27 cellular contexts compared by ENCODE assay signal in the genomic region with DNA sequence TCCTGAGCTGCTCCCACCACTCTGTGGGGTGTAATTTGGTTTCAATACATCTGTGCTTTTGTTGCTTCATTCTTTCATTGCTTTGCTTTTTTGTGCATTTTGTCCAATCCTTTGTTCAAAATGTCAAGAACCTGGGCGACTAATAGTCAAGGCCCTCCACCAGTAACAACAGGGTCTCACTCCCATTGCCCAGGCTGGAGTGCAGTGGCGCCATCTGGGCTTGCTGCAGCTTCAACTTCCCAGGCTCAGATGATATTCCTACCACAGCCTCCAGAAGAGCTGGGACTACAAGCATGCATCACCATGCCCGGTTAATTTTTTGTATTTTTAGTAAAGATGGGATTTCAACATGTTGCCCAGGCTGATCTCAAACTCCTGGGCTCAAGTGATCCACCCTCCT.
"Had no signal": no experiment of that assay in that cellular context is flagged by ENCODE, and none has a peak within 500 bp of the region (broad histone marks: within the 10 kb centered on the region; RNA-seq: fewer than 3 reads in every experiment).

No MANE protein-coding gene starts in this region.

- DNase-seq: activated B cell treated with CpG ODN at 0.5 μM for 24 hours; activated CD4-positive, alpha-beta T cell treated with anti-CD3 and anti-CD28 coated beads, Interleukin-2, amount 50 U/mL, for 1 hour; activated CD8-positive, alpha-beta T cell treated with anti-CD3 and anti-CD28 coated beads for 36 hours; activated naive CD8-positive, alpha-beta T cell treated with anti-CD3 and anti-CD28 coated beads, Interleukin-2, amount 50 U/mL, for 24 hours; activated T-cell treated with anti-CD3 and anti-CD28 coated beads, Interleukin-2, amount 50 U/mL, for 48 hours; amygdala; central memory CD4-positive, alpha-beta T cell; dermis blood vessel endothelial cell; effector CD4-positive, alpha-beta T cell; hippocampal formation; immature natural killer cell; kidney; midbrain; naive thymus-derived CD8-positive, alpha-beta T cell; posterior cingulate gyrus; stimulated activated CD4-positive, alpha-beta T cell treated with anti-CD3 and anti-CD28 coated beads, Interleukin-15, amount 100 ng/mL, for 24 hours; stimulated activated CD4-positive, alpha-beta T cell treated with anti-CD3 and anti-CD28 coated beads, Interleukin-2, amount 100 ng/mL, for 24 hours; stimulated activated naive CD4-positive, alpha-beta T cell; SW 1271; T-helper 9 cell had no signal

- H3K4me3 Mint-ChIP-seq: activated B cell treated with CpG ODN at 0.5 μM for 24 hours; activated CD8-positive, alpha-beta T cell treated with anti-CD3 and anti-CD28 coated beads for 36 hours; activated naive CD4-positive, alpha-beta T cell treated with anti-CD3 and anti-CD28 coated beads, Interleukin-2, amount 50 U/mL, for 24 hours; activated naive CD8-positive, alpha-beta T cell treated with anti-CD3 and anti-CD28 coated beads, Interleukin-2, amount 50 U/mL, for 24 hours; immature natural killer cell; naive thymus-derived CD8-positive, alpha-beta T cell; T-helper 1 cell treated with Interleukin-12 subunit alpha and Interleukin-12 subunit beta and Interleukin-4 antibody, amounts not matched to agents 30 μg/mL and 1 μg/mL, for 36 hours had no signal

- H3K4me1 ChIP-seq: gastroesophageal sphincter had no signal

- H3K27me3 ChIP-seq: gastroesophageal sphincter, testis, transverse colon had no signal

- H3K9me3 ChIP-seq: testis had no signal

- ATAC-seq: activated CD8-positive, alpha-beta T cell treated with anti-CD3 and anti-CD28 coated beads for 36 hours; activated naive CD8-positive, alpha-beta T cell treated with anti-CD3 and anti-CD28 coated beads, Interleukin-2, amount 50 U/mL, for 24 hours; gastroesophageal sphincter; naive thymus-derived CD8-positive, alpha-beta T cell had no signal

- H3K36me3 ChIP-seq: gastroesophageal sphincter had no signal

- H3K4me1 Mint-ChIP-seq: activated B cell treated with CpG ODN at 0.5 μM for 24 hours; activated naive CD4-positive, alpha-beta T cell treated with anti-CD3 and anti-CD28 coated beads, Interleukin-2, amount 50 U/mL, for 24 hours; activated naive CD8-positive, alpha-beta T cell treated with anti-CD3 and anti-CD28 coated beads, Interleukin-2, amount 50 U/mL, for 24 hours; immature natural killer cell had no signal

- H3K4me3 ChIP-seq: gastroesophageal sphincter, testis, transverse colon had no signal

- H3K9me3 Mint-ChIP-seq: activated naive CD4-positive, alpha-beta T cell treated with anti-CD3 and anti-CD28 coated beads, Interleukin-2, amount 50 U/mL, for 24 hours had no signal

- H3K27ac Mint-ChIP-seq: activated B cell treated with CpG ODN at 0.5 μM for 24 hours; activated CD8-positive, alpha-beta T cell treated with anti-CD3 and anti-CD28 coated beads for 36 hours; activated naive CD4-positive, alpha-beta T cell treated with anti-CD3 and anti-CD28 coated beads, Interleukin-2, amount 50 U/mL, for 24 hours; activated naive CD8-positive, alpha-beta T cell treated with anti-CD3 and anti-CD28 coated beads, Interleukin-2, amount 50 U/mL, for 24 hours; activated T-helper 2 cell treated with anti-CD3 and anti-CD28 coated beads, Interferon-gamma antibody, Interleukin-2, Interleukin-4, amounts not matched to agents 10 μg/mL and 5 μg/mL and 100 μg/mL, durations not matched to agents 14 hours and 24 hours and 36 hours; immature natural killer cell; naive thymus-derived CD8-positive, alpha-beta T cell; T-helper 1 cell treated with Interleukin-12 subunit alpha and Interleukin-12 subunit beta and Interleukin-4 antibody, amounts not matched to agents 30 μg/mL and 1 μg/mL, for 36 hours had no signal

- H3K27me3 Mint-ChIP-seq: activated CD8-positive, alpha-beta T cell treated with anti-CD3 and anti-CD28 coated beads for 36 hours had no signal

- H3K36me3 Mint-ChIP-seq: activated naive CD4-positive, alpha-beta T cell treated with anti-CD3 and anti-CD28 coated beads, Interleukin-2, amount 50 U/mL, for 24 hours; immature natural killer cell had no signal

- H3K27ac ChIP-seq: epithelial cell of prostate, gastroesophageal sphincter, testis had no signal
